1 cellular context compared by ENCODE assay signal in the genomic region with DNA sequence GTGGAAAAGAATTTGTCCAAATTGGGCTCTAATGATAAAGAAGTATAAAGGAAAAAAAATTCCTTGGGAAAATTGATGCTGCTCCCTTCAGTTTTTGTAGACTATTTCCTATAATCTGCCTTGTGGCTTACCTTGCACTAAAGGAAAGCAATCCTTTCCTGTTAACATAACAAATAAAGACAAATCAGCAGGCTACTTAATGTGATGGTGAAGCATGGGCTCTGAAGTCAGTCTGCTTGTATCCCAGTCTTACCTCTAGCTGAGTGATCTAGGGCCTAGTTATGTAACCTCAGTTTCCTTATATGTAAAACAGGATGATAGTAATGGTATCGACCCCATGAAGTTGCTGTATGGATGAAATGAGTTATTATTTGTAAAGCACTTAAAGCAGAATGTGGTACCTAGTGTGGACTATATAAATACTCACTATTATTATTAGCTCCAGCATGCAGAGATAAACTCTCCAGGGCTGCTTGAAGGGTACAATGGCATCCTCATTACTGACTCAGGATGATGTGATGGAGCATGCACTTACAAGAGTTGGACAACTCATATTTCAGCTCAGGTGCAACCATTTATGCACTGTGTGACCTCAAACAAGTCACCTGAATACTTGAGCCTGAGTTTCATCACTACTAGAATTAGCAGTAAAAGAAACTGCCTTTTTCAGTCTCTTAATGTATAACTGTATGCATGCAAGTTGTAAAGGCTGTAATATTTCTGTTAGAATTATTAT.
TF ChIP-seq lines count a peak whose summit lies in the region.

No MANE protein-coding gene starts in this region.

TF ChIP-seq in A549, 52 proteins besides CTCF, POLR2A, EP300 and RAD21 (continued from another document):
- TF ChIP-seq, protein P1, sequence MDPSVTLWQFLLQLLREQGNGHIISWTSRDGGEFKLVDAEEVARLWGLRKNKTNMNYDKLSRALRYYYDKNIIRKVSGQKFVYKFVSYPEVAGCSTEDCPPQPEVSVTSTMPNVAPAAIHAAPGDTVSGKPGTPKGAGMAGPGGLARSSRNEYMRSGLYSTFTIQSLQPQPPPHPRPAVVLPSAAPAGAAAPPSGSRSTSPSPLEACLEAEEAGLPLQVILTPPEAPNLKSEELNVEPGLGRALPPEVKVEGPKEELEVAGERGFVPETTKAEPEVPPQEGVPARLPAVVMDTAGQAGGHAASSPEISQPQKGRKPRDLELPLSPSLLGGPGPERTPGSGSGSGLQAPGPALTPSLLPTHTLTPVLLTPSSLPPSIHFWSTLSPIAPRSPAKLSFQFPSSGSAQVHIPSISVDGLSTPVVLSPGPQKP (IDR thresholded peaks at IDR 0.05; ENCODE audit: low read depth, low read length): no peak
- no peak for TF ChIP-seq MAFK (IDR thresholded peaks at IDR 0.05; ENCODE audit: partially characterized antibody)
- TF ChIP-seq POLR2AphosphoS2 (conservative IDR thresholded peaks at IDR 0.05; ENCODE audit: low read length): no peak
